16 cellular contexts compared by ENCODE assay signal in genomic region chr11:119701591-119702260, GRCh38. TPM values are rescaled to one million over a fixed set of nuclear protein-coding genes. Genes with fewer than 3 reads are reported as not detected.
DNase-seq lines count a peak whose midpoint lies in the region; ATAC-seq and TF ChIP-seq lines count a peak whose summit lies in the region.
"Had no signal": no experiment of that assay in that cellular context is flagged by ENCODE, and none has a peak within 500 bp of the region (broad histone marks: within the 10 kb centered on the region; RNA-seq: fewer than 3 reads in every experiment).

No MANE protein-coding gene starts in this region.

- TF ChIP-seq CTCF in Panc1 (IDR thresholded peaks at IDR 0.05) (no peak), progenitor cell of endocrine pancreas (IDR thresholded peaks at IDR 0.05; ENCODE audit: unreplicated experiment) (no peak)

- H3K9me3 ChIP-seq in Panc1 (ENCODE audit: control insufficient read depth, insufficient read depth, low read depth, low read length): no peaks in the 10 kb centered on the region
- H3K9me3 ChIP-seq: thoracic aorta had no signal

- ATAC-seq in Panc1: peak; percentile 35; the same call in 1 of the 2 replicates
- ATAC-seq in activated CD8-positive, alpha-beta memory T cell treated with anti-CD3 and anti-CD28 coated beads, Interleukin-2, amount 10 ng/mL, durations not matched to agents 7 days and 5 days: no peak
- ATAC-seq: left lobe of liver had no signal

- BruUV-seq in Panc1 (replicated peaks; lab: Mats Ljungman, UMichigan): no TSS peak

- H3K4me3 Mint-ChIP-seq in progenitor cell of endocrine pancreas (ENCODE audit: low read depth): no peak overlapping the region
- H3K4me3 Mint-ChIP-seq in activated CD8-positive, alpha-beta memory T cell treated with anti-CD3 and anti-CD28 coated beads, Interleukin-2, amount 10 ng/mL, durations not matched to agents 7 days and 5 days: no peak overlapping the region
- H3K4me3 Mint-ChIP-seq: activated CD4-positive, alpha-beta memory T cell treated with anti-CD3 and anti-CD28 coated beads, Interleukin-2, amount 10 ng/mL, durations not matched to agents 7 days and 5 days; naive B cell had no signal

- no peaks in the 10 kb centered on the region for H3K4me1 ChIP-seq in Panc1 (ENCODE audit: control insufficient read depth, insufficient read depth, low read length)

- peaks cover 27% of the 10 kb centered on the region for H3K4me1 Mint-ChIP-seq in progenitor cell of endocrine pancreas (ENCODE audit: low read depth)
- H3K4me1 Mint-ChIP-seq in activated CD8-positive, alpha-beta memory T cell treated with anti-CD3 and anti-CD28 coated beads, Interleukin-2, amount 10 ng/mL, durations not matched to agents 7 days and 5 days: peaks cover under 1% of the 10 kb centered on the region
- H3K4me1 Mint-ChIP-seq: naive B cell had no signal

- CTCF ChIA-PET in Panc1 (lab: Charles Lee): interaction anchor here (1.3 kb wide), 1 partner anchor 27 kb away, joined by 4 read pairs; the partner anchor contains the start of gene NECTIN1
- CTCF ChIA-PET in activated CD8-positive, alpha-beta memory T cell treated with anti-CD3 and anti-CD28 coated beads, Interleukin-2, amount 10 ng/mL, durations not matched to agents 7 days and 5 days (lab: Charles Lee): interaction anchor here (4.3 kb wide), 1 partner anchor 9 kb away, joined by 16 read pairs; no protein-coding TSS in a partner anchor

- no peaks in the 10 kb centered on the region for H3K27me3 Mint-ChIP-seq in progenitor cell of endocrine pancreas
- peaks cover 4% of the 10 kb centered on the region for H3K27me3 Mint-ChIP-seq in activated CD8-positive, alpha-beta memory T cell treated with anti-CD3 and anti-CD28 coated beads, Interleukin-2, amount 10 ng/mL, durations not matched to agents 7 days and 5 days
- H3K27me3 Mint-ChIP-seq: naive B cell had no signal

- DNase-seq in D341Med (ENCODE audit: low spot score) (peak; percentile 72), Panc1 (ENCODE audit: low read depth, low spot score) (no peak), epithelial cell of prostate (ENCODE audit: low read depth, low spot score) (no peak), progenitor cell of endocrine pancreas (ENCODE audit: low spot score, unreplicated experiment) (no peak), AG08396 (ENCODE audit: low spot score) (no peak), OCI-M2 (lab: John Stamatoyannopoulos, UW; ENCODE audit: unreplicated experiment) (no peak)
- DNase-seq in activated CD4-positive, alpha-beta T cell treated with anti-CD3 and anti-CD28 coated beads for 1 hour: no peak
- no peak for DNase-seq in activated CD8-positive, alpha-beta memory T cell treated with anti-CD3 and anti-CD28 coated beads, Interleukin-2, amount 10 ng/mL, durations not matched to agents 7 days and 5 days
- DNase-seq: activated CD4-positive, alpha-beta memory T cell treated with anti-CD3 and anti-CD28 coated beads, Interleukin-2, amount 10 ng/mL, durations not matched to agents 7 days and 5 days; amniotic stem cell; GM23248; hypothalamus; naive B cell had no signal

- intact Hi-C loops in Panc1 (cut with micrococcal nuclease; ENCODE audit: unreplicated experiment): no loop called here

- peaks cover 2% of the 10 kb centered on the region for H3K36me3 Mint-ChIP-seq in progenitor cell of endocrine pancreas (ENCODE audit: insufficient read depth)
- H3K36me3 Mint-ChIP-seq in activated CD8-positive, alpha-beta memory T cell treated with anti-CD3 and anti-CD28 coated beads, Interleukin-2, amount 10 ng/mL, durations not matched to agents 7 days and 5 days: no peaks in the 10 kb centered on the region
- H3K36me3 Mint-ChIP-seq: naive B cell had no signal

- H3K27ac ChIP-seq in Panc1 (ENCODE audit: low read length) (no peak overlapping the region), epithelial cell of prostate (peak overlapping the region; percentile 99)
- H3K27ac ChIP-seq: GM23248, thoracic aorta had no signal

- no peaks in the 10 kb centered on the region for H3K9me3 Mint-ChIP-seq in progenitor cell of endocrine pancreas (ENCODE audit: low read depth)
- no peaks in the 10 kb centered on the region for H3K9me3 Mint-ChIP-seq in activated CD8-positive, alpha-beta memory T cell treated with anti-CD3 and anti-CD28 coated beads, Interleukin-2, amount 10 ng/mL, durations not matched to agents 7 days and 5 days (ENCODE audit: low read depth)
- H3K9me3 Mint-ChIP-seq: activated CD4-positive, alpha-beta memory T cell treated with anti-CD3 and anti-CD28 coated beads, Interleukin-2, amount 10 ng/mL, durations not matched to agents 7 days and 5 days; activated T-helper 2 cell treated with anti-CD3 and anti-CD28 coated beads, Interferon-gamma antibody, Interleukin-2, Interleukin-4, amounts not matched to agents 10 μg/mL and 5 μg/mL and 100 μg/mL, durations not matched to agents 14 hours and 24 hours and 36 hours; naive B cell had no signal

- H3K4me3 ChIP-seq in Panc1 (ENCODE audit: low read depth in 2 of 2, low read length in 2 of 2): no peak overlapping the region
- H3K4me3 ChIP-seq: GM23248, thoracic aorta had no signal

- in situ Hi-C loops in Panc1 (cut with HindIII; ENCODE audit: low pct_unique_long_range_greater_than_20kb, low sequenced_read_pairs): no loop called here

- no peaks in the 10 kb centered on the region for H3K36me3 ChIP-seq in Panc1 (ENCODE audit: control insufficient read depth, insufficient read depth, low read length)
- H3K36me3 ChIP-seq: thoracic aorta had no signal

- peak overlapping the region; percentile 29 for H3K27ac Mint-ChIP-seq in progenitor cell of endocrine pancreas
- H3K27ac Mint-ChIP-seq in activated CD8-positive, alpha-beta memory T cell treated with anti-CD3 and anti-CD28 coated beads, Interleukin-2, amount 10 ng/mL, durations not matched to agents 7 days and 5 days: no peak overlapping the region
- H3K27ac Mint-ChIP-seq: activated CD4-positive, alpha-beta memory T cell treated with anti-CD3 and anti-CD28 coated beads, Interleukin-2, amount 10 ng/mL, durations not matched to agents 7 days and 5 days; activated T-helper 2 cell treated with anti-CD3 and anti-CD28 coated beads, Interferon-gamma antibody, Interleukin-2, Interleukin-4, amounts not matched to agents 10 μg/mL and 5 μg/mL and 100 μg/mL, durations not matched to agents 14 hours and 24 hours and 36 hours had no signal

- POLR2A ChIA-PET in Panc1 (lab: Charles Lee): interaction anchor here (0.7 kb wide), 1 partner anchor 1531 kb away, joined by 3 read pairs; no protein-coding TSS in a partner anchor

- no peaks in the 10 kb centered on the region for H3K27me3 ChIP-seq in Panc1 (ENCODE audit: control insufficient read depth, insufficient read depth, low read length)

RNA-seq across cellular contexts. Expression of gene NECTIN1, which starts 27.3 kb away (rescaled TPM):
- total RNA-seq in Panc1 (2021; ENCODE audit: unreplicated experiment): 14.6 TPM
- polyA plus RNA-seq in Panc1 (2012; ENCODE audit: insufficient read length): 12.0 TPM
- total RNA-seq in progenitor cell of endocrine pancreas: 42.1 and 44.8 TPM in 2 replicates
- total RNA-seq in activated CD8-positive, alpha-beta memory T cell treated with anti-CD3 and anti-CD28 coated beads, Interleukin-2, amount 10 ng/mL, durations not matched to agents 7 days and 5 days: under 1 TPM; 0.53 to 0.98 TPM
